Comparison of ENCODE assay signal across 17 cellular contexts in the genomic region with DNA sequence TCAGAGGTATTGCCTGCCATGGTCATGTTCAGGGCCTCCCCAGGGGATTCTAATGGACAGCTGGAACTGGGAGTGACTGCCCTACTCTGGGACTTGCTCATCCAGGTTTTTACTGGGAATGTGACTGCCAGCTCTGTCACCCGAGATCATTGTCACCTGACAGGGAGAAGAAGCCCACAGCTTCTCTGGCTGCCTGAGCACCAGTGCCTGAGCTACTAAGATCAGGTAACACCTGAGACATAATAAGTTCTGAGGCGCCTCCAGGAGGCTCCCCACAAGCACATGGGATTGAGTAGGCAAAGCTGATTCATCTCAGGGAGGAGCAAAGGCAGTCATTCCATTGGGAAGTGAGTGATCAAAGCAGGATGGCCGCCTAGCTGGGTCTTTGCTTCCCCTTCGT.
DNase-seq lines count a peak whose midpoint lies in the region; ATAC-seq, FAIRE-seq and TF ChIP-seq lines count a peak whose summit lies in the region.
"Had no signal": no experiment of that assay in that cellular context is flagged by ENCODE, and none has a peak within 500 bp of the region (broad histone marks: within the 10 kb centered on the region; RNA-seq: fewer than 3 reads in every experiment).

No MANE protein-coding gene starts in this region.

- H3K4ac ChIP-seq in H1 (replicated peaks; ENCODE audit: insufficient read length, low read depth, low read length) = no peak overlapping the region

- TF ChIP-seq RAD21 in H1 (IDR thresholded peaks at IDR 0.05 in 1 of 2, conservative IDR thresholded peaks at IDR 0.05 in 1 of 2; ENCODE audit: low read depth in 2 of 2, low read length in 2 of 2) = 0 out of 4 replicates have a peak, but pooled peaks of 1 of the 2 experiments have one; percentile 8

- in situ Hi-C loops in GM23248 (cut with MboI) = no loop called here

- H3K23ac ChIP-seq in H1 (ENCODE audit: insufficient read length) = no peak overlapping the region

- CTCF ChIA-PET in H1 (lab: Charles Lee; ENCODE audit: partially characterized antibody) = interaction anchor here (0.7 to 1.2 kb wide), 9 partner anchors 14 to 685 kb away, joined by 3 to 5 read pairs (median 4); no protein-coding TSS in a partner anchor

- POLR2A ChIA-PET in H1 (lab: Charles Lee; ENCODE audit: partially characterized antibody) = no interaction called here

- H2BK12ac ChIP-seq in H1 (ENCODE audit: low read depth, low read length) = no peak overlapping the region; the same call in 1 of the 2 replicates

- H2BK5ac ChIP-seq in H1 (ENCODE audit: low read depth, low read length) = no peak overlapping the region

- H3K4me1 ChIP-seq in GM23248 (ENCODE audit: insufficient read depth) (peaks cover 9% of the 10 kb centered on the region), H1 (replicated peaks in 1 of 4; ENCODE audit: control insufficient read depth in 3 of 4, insufficient read depth in 4 of 4, low read length in 3 of 4) (peaks cover 0 to 5% (median 0%) of the 10 kb centered on the region in 4 experiments; a peak in 1 of 7 replicates), osteoblast (ENCODE audit: insufficient read depth, low read length) (peaks cover 4% of the 10 kb centered on the region), gastroesophageal sphincter (peaks cover 0 to 4% (median 0%) of the 10 kb centered on the region in 3 donors)
- H3K4me1 ChIP-seq: ascending aorta had no signal

- no peak overlapping the region for H4K5ac ChIP-seq in H1 (ENCODE audit: insufficient read length, low read depth, low read length)

- no peak overlapping the region for H2AK5ac ChIP-seq in H1 (ENCODE audit: low read depth, low read length)

- no peak overlapping the region for H2BK120ac ChIP-seq in H1 (replicated peaks; ENCODE audit: low read depth, low read length)

- H3K18ac ChIP-seq in H1 (ENCODE audit: extremely low read depth, low read length) = no peak overlapping the region

- H3F3A ChIP-seq in GM23248 (ENCODE audit: insufficient read depth) = no peaks in the 10 kb centered on the region

- no peak overlapping the region for H3K27ac ChIP-seq in GM23248
- H3K27ac ChIP-seq in H1 (ENCODE audit: low read depth, low read length) = no peak overlapping the region
- no peak overlapping the region for H3K27ac ChIP-seq in osteoblast (ENCODE audit: low read depth, low read length)
- no peak overlapping the region for H3K27ac ChIP-seq in gastroesophageal sphincter
- H3K27ac ChIP-seq: ascending aorta had no signal

- H3K9me2 ChIP-seq in GM23248 (ENCODE audit: insufficient read depth) = no peaks in the 10 kb centered on the region

- H4K20me1 ChIP-seq in GM23248 (ENCODE audit: insufficient read depth) (no peaks in the 10 kb centered on the region), H1 (replicated peaks in 1 of 2; ENCODE audit: control insufficient read depth in 1 of 2, insufficient read depth in 2 of 2, low read length in 2 of 2) (no peaks in the 10 kb centered on the region), osteoblast (ENCODE audit: insufficient read depth, low read length) (no peaks in the 10 kb centered on the region)

- H3K9ac ChIP-seq in GM23248 (no peak overlapping the region), H1 (replicated peaks in 1 of 4; ENCODE audit: extremely low read depth in 1 of 4, low read depth in 3 of 4, low read length in 3 of 4) (no peak overlapping the region)

- FAIRE-seq in H1 (lab: Jason Lieb, UNC) = no peak

- no peak overlapping the region for H3K14ac ChIP-seq in H1 (ENCODE audit: insufficient read length)

- no peaks in the 10 kb centered on the region for H3K23me2 ChIP-seq in H1 (ENCODE audit: low read depth, low read length)

- no peak for TF ChIP-seq POLR2A in H1 (IDR thresholded peaks at IDR 0.05; ENCODE audit: control extremely low read depth in 1 of 2, low read depth in 2 of 2, low read length in 2 of 2)
- TF ChIP-seq POLR2A in gastroesophageal sphincter (IDR thresholded peaks at IDR 0.05) = no peak

- H3K36me3 ChIP-seq in GM23248 (ENCODE audit: low read depth) (no peaks in the 10 kb centered on the region), H1 (ENCODE audit: control insufficient read depth in 2 of 4, insufficient read depth in 4 of 4, low read length in 3 of 4) (no peaks in the 10 kb centered on the region), osteoblast (ENCODE audit: insufficient read depth, low read length) (no peaks in the 10 kb centered on the region), gastroesophageal sphincter (no peaks in the 10 kb centered on the region)
- H3K36me3 ChIP-seq: ascending aorta had no signal

- WGBS in GM23248 (ENCODE audit: low coverage in 1 of 2, low lambda C conversion rate in 2 of 2, missing lambda C conversion rate in 2 of 2), 2 experiments = 40 to 53% methylated on average over 4 of the region's 4 CpGs
- WGBS in H1 (ENCODE audit: extremely low coverage in 1 of 2, insufficient coverage in 1 of 2, insufficient read length in 1 of 2, insufficient replicate concordance in 2 of 2, low coverage in 1 of 2, low lambda C conversion rate in 2 of 2, missing lambda C conversion rate in 1 of 2), 2 experiments = 75% methylated on average over 4 of the region's 4 CpGs; no CpG with 5 or more reads in 1 of the 2 experiments
- 80% methylated on average over 3 of the region's 4 CpGs; no CpG with 5 or more reads in 1 of the 2 donors for WGBS in gastroesophageal sphincter (ENCODE audit: low coverage in 1 of 2), 2 donors

- no peak overlapping the region for H2BK20ac ChIP-seq in H1 (ENCODE audit: low read length)

- no peak overlapping the region for H4K8ac ChIP-seq in H1 (ENCODE audit: extremely low read depth, insufficient read depth, low read length)

- H3K79me2 ChIP-seq in GM23248 (ENCODE audit: insufficient read depth) (no peaks in the 10 kb centered on the region), H1 (ENCODE audit: control insufficient read depth in 1 of 2, insufficient read depth in 2 of 2, low read length in 2 of 2) (no peaks in the 10 kb centered on the region), osteoblast (ENCODE audit: insufficient read depth, low read length) (no peaks in the 10 kb centered on the region)

- H4K91ac ChIP-seq in H1 (replicated peaks; ENCODE audit: insufficient read length, low read length) = no peak overlapping the region

- DNase-seq in GM23248 = peak; percentile 25
- peak; percentile 54 for DNase-seq in M059J (ENCODE audit: low read depth)
- DNase-seq in H1 (ENCODE audit: low read depth in 1 of 2, low spot score in 2 of 2) = no peak
- peak; percentile 5 for DNase-seq in osteoblast (ENCODE audit: insufficient read length, low spot score, missing footprints)
- DNase-seq in DMS53 treated with DMSO at 0.1 percent for 48 hours (lab: John Stamatoyannopoulos, UW; ENCODE audit: unreplicated experiment) = no peak
- DNase-seq in activated gamma-delta T cell (lab: John Stamatoyannopoulos, UW) = no peak
- DNase-seq: activated CD4-positive, CD25-positive, alpha-beta regulatory T cell treated with anti-CD3 and anti-CD28 coated beads, Interleukin-2, amount 50 U/mL, for 72 hours; activated gamma-delta T cell treated with Interleukin-2 at 50 U/mL for 16 hours; left cardiac atrium; NCI-H1694 treated with DMSO at 0.1 percent for 48 hours; NCI-H774; posterior cingulate gyrus; Right ventricle myocardium superior; stimulated activated CD4-positive, alpha-beta T cell treated with anti-CD3 and anti-CD28 coated beads, Interleukin-15, amount 100 ng/mL, for 24 hours had no signal

- H3K27me3 ChIP-seq in GM23248 (replicated peaks; ENCODE audit: insufficient read depth) (0 out of 2 replicates have a peak, but pooled peaks cover 9% of the 10 kb centered on the region), H1 (replicated peaks in 1 of 4; ENCODE audit: control insufficient read depth in 3 of 4, extremely low read depth in 1 of 4, insufficient read depth in 3 of 4, low read length in 3 of 4) (no peaks in the 10 kb centered on the region), osteoblast (ENCODE audit: insufficient read depth, low read length) (peaks cover 4% of the 10 kb centered on the region), gastroesophageal sphincter (no peaks in the 10 kb centered on the region)
- H3K27me3 ChIP-seq: ascending aorta had no signal

- H3K9me3 ChIP-seq in GM23248 (ENCODE audit: low read depth) = no peaks in the 10 kb centered on the region
- H3K9me3 ChIP-seq in H1 (ENCODE audit: insufficient read depth in 2 of 2, low read depth in 1 of 2, low read length in 1 of 2) = no peaks in the 10 kb centered on the region
- H3K9me3 ChIP-seq in osteoblast (ENCODE audit: low read depth, low read length) = no peaks in the 10 kb centered on the region
- no peaks in the 10 kb centered on the region for H3K9me3 ChIP-seq in gastroesophageal sphincter
- H3K9me3 ChIP-seq: ascending aorta had no signal

- TF ChIP-seq EP300 in H1 (IDR thresholded peaks at IDR 0.05; ENCODE audit: borderline replicate concordance in 1 of 2, low read depth in 2 of 2, low read length in 2 of 2) (no peak), gastroesophageal sphincter (IDR thresholded peaks at IDR 0.05) (no peak)

- H3K4me2 ChIP-seq in GM23248 (ENCODE audit: unreplicated experiment) (no peak overlapping the region), H1 (ENCODE audit: insufficient read depth in 1 of 2, low read depth in 2 of 2, low read length in 2 of 2) (no peak overlapping the region), osteoblast (ENCODE audit: insufficient read depth, low read length) (peak overlapping the region; percentile 65)

- H3K4me3 ChIP-seq in GM23248 = no peak overlapping the region
- H3K4me3 ChIP-seq in H1 (ENCODE audit: extremely low read depth in 1 of 4, insufficient read depth in 2 of 4, low read depth in 3 of 4, low read length in 4 of 4) = no peak overlapping the region
- H3K4me3 ChIP-seq in osteoblast (ENCODE audit: insufficient read depth, low read length) = peak overlapping the region; percentile 34
- H3K4me3 ChIP-seq in gastroesophageal sphincter = no peak overlapping the region
- H3K4me3 ChIP-seq: ascending aorta had no signal

- H2AFZ ChIP-seq in GM23248 (no peak overlapping the region), H1 (ENCODE audit: low read length) (peak overlapping the region; percentile 84; the same call in 1 of the 2 replicates), osteoblast (ENCODE audit: low read length) (peak overlapping the region; percentile 74)

- ATAC-seq in GM21367 (IDR thresholded peaks at IDR 0.05; ENCODE audit: unreplicated experiment) (no peak), gastroesophageal sphincter (no peak)
- ATAC-seq: left cardiac atrium had no signal

- H3K79me1 ChIP-seq in H1 (ENCODE audit: low read depth, low read length) = no peaks in the 10 kb centered on the region

- H2BK15ac ChIP-seq in H1 (ENCODE audit: low read length) = peak overlapping the region; percentile 49; the same call in 1 of the 2 replicates

- H3K56ac ChIP-seq in H1 (replicated peaks; ENCODE audit: insufficient read length, low read depth, low read length) = no peak overlapping the region

- TF ChIP-seq CTCF in H1 (IDR thresholded peaks at IDR 0.05; ENCODE audit: control extremely low read depth in 1 of 3, insufficient read depth in 1 of 3, low read depth in 1 of 3, low read length in 3 of 3) (no peak), osteoblast (IDR thresholded peaks at IDR 0.05; ENCODE audit: extremely low read depth, low read depth, low read length) (no peak), gastroesophageal sphincter (IDR thresholded peaks at IDR 0.05) (no peak)

TF ChIP-seq in H1, 55 proteins besides CTCF, POLR2A, EP300 and RAD21:
- no peak for TF ChIP-seq CBX8 (IDR thresholded peaks at IDR 0.05; ENCODE audit: borderline replicate concordance, low read depth, low read length)
- TF ChIP-seq TAF1 (IDR thresholded peaks at IDR 0.05; ENCODE audit: low read depth, low read length) = no peak
TF ChIP-seq in H1: peak in this region for 0.

Comparison
In these comparisons a context has a peak if more than half of its experiments do, and no peak if none do; other contexts are left out.
1. DNase-seq: peak in GM23248 (single experiment), M059J (single experiment) and osteoblast (single experiment); none in H1 (0 of 2), DMS53 treated with DMSO at 0.1 percent for 48 hours (single experiment) and activated gamma-delta T cell (single experiment).